In the genomic region with DNA sequence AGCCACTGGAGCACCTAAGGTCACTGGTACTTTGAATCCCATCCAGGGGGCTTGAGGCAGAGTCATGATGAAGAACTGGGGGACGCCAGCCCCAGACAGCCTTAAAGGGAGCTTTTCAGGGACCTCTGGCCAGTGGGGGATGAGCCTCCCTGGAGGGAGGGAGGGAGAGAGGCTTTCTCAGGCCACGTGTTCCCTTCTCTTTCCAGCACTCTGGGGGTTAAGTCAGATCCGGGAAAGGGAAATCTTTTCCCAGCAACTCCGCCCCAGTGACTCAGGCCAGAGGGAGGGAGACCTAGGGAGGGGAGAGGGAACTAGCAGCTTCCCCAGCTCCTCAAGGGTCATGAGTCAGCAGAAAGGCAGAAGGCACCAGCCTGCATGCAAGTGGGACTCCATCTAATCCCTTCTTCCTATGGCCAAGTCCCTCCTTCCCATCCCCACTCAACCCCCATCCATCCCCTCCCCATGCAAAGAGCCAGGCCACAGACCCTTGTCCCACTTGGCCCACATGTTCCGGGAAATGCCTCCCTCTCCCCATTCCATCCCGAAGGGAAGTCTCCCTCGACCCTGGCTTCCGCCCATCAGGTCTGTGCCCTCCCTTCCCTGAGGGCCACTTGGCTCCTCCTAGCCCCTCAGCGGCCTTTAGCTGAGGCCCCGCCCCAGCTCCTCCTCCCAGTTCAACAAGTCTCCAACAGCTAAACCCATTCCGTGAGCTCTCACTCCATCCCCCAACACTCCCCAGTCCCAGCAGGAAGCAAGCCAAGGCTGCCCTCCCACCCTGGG, we compare ENCODE assay signal across 1 cellular context.
A peak's percentile ranks its signal among the peaks of the same experiment; 100 is the strongest.
TF ChIP-seq lines count a peak whose summit lies in the region.

No MANE protein-coding gene starts in this region.

TF ChIP-seq in HepG2, 621 proteins besides CTCF, POLR2A, EP300 and RAD21 (continued from another document and continues in another):
- no peak for TF ChIP-seq THYN1 (CRISPR knock-in tag; IDR thresholded peaks at IDR 0.05; ENCODE audit: borderline replicate concordance, low read depth)
- no peak for TF ChIP-seq ZBTB38 (CRISPR knock-in tag; IDR thresholded peaks at IDR 0.05)
- no peak for TF ChIP-seq ZNF136 (CRISPR knock-in tag; IDR thresholded peaks at IDR 0.05; ENCODE audit: low read depth)
- peak; percentile 89 for TF ChIP-seq TAF1 (CRISPR knock-in tag; IDR thresholded peaks at IDR 0.05)
- TF ChIP-seq, protein P1, sequence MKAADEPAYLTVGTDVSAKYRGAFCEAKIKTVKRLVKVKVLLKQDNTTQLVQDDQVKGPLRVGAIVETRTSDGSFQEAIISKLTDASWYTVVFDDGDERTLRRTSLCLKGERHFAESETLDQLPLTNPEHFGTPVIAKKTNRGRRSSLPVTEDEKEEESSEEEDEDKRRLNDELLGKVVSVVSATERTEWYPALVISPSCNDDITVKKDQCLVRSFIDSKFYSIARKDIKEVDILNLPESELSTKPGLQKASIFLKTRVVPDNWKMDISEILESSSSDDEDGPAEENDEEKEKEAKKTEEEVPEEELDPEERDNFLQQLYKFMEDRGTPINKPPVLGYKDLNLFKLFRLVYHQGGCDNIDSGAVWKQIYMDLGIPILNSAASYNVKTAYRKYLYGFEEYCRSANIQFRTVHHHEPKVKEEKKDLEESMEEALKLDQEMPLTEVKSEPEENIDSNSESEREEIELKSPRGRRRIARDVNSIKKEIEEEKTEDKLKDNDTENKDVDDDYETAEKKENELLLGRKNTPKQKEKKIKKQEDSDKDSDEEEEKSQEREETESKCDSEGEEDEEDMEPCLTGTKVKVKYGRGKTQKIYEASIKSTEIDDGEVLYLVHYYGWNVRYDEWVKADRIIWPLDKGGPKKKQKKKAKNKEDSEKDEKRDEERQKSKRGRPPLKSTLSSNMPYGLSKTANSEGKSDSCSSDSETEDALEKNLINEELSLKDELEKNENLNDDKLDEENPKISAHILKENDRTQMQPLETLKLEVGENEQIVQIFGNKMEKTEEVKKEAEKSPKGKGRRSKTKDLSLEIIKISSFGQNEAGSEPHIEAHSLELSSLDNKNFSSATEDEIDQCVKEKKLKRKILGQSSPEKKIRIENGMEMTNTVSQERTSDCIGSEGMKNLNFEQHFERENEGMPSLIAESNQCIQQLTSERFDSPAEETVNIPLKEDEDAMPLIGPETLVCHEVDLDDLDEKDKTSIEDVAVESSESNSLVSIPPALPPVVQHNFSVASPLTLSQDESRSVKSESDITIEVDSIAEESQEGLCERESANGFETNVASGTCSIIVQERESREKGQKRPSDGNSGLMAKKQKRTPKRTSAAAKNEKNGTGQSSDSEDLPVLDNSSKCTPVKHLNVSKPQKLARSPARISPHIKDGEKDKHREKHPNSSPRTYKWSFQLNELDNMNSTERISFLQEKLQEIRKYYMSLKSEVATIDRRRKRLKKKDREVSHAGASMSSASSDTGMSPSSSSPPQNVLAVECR (CRISPR knock-in tag; IDR thresholded peaks at IDR 0.05; ENCODE audit: borderline replicate concordance) = no peak; the same call in 1 of the 2 replicates
- TF ChIP-seq RFX1 (IDR thresholded peaks at IDR 0.05) = no peak
- TF ChIP-seq, protein P2, sequence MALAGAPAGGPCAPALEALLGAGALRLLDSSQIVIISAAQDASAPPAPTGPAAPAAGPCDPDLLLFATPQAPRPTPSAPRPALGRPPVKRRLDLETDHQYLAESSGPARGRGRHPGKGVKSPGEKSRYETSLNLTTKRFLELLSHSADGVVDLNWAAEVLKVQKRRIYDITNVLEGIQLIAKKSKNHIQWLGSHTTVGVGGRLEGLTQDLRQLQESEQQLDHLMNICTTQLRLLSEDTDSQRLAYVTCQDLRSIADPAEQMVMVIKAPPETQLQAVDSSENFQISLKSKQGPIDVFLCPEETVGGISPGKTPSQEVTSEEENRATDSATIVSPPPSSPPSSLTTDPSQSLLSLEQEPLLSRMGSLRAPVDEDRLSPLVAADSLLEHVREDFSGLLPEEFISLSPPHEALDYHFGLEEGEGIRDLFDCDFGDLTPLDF (CRISPR knock-in tag; IDR thresholded peaks at IDR 0.05) = no peak
- TF ChIP-seq SIN3A (IDR thresholded peaks at IDR 0.05; ENCODE audit: borderline replicate concordance, low read depth, low read length) = no peak
- no peak for TF ChIP-seq SUZ12 (IDR thresholded peaks at IDR 0.05; ENCODE audit: low read depth, low read length)
- TF ChIP-seq CHD4 (IDR thresholded peaks at IDR 0.05; ENCODE audit: borderline replicate concordance, low read length) = no peak
- TF ChIP-seq TCF7L2 (IDR thresholded peaks at IDR 0.05; ENCODE audit: low read depth, low read length) = no peak
- no peak for TF ChIP-seq ARID2 (CRISPR knock-in tag; IDR thresholded peaks at IDR 0.05; ENCODE audit: borderline replicate concordance)
- no peak; the same call in 1 of the 2 replicates for TF ChIP-seq JDP2 (CRISPR knock-in tag; IDR thresholded peaks at IDR 0.05; ENCODE audit: borderline replicate concordance)
- peak; percentile 55 for TF ChIP-seq ASH2L (IDR thresholded peaks at IDR 0.05; ENCODE audit: insufficient read length, low read depth, low read length)
- no peak for TF ChIP-seq ZNF382 (CRISPR knock-in tag; IDR thresholded peaks at IDR 0.05; ENCODE audit: borderline replicate concordance)
- TF ChIP-seq ATF7 (IDR thresholded peaks at IDR 0.05) = no peak
- TF ChIP-seq ATF7 (CRISPR knock-in tag; IDR thresholded peaks at IDR 0.05) = no peak
- no peak for TF ChIP-seq NFYC (CRISPR knock-in tag; IDR thresholded peaks at IDR 0.05)
- no peak for TF ChIP-seq ZNF749 (CRISPR knock-in tag; IDR thresholded peaks at IDR 0.05; ENCODE audit: borderline replicate concordance)
- no peak for TF ChIP-seq SOX6 (IDR thresholded peaks at IDR 0.05)
- no peak; the same call in 1 of the 2 replicates for TF ChIP-seq SOX6 (CRISPR knock-in tag; IDR thresholded peaks at IDR 0.05)
- TF ChIP-seq, protein P3, sequence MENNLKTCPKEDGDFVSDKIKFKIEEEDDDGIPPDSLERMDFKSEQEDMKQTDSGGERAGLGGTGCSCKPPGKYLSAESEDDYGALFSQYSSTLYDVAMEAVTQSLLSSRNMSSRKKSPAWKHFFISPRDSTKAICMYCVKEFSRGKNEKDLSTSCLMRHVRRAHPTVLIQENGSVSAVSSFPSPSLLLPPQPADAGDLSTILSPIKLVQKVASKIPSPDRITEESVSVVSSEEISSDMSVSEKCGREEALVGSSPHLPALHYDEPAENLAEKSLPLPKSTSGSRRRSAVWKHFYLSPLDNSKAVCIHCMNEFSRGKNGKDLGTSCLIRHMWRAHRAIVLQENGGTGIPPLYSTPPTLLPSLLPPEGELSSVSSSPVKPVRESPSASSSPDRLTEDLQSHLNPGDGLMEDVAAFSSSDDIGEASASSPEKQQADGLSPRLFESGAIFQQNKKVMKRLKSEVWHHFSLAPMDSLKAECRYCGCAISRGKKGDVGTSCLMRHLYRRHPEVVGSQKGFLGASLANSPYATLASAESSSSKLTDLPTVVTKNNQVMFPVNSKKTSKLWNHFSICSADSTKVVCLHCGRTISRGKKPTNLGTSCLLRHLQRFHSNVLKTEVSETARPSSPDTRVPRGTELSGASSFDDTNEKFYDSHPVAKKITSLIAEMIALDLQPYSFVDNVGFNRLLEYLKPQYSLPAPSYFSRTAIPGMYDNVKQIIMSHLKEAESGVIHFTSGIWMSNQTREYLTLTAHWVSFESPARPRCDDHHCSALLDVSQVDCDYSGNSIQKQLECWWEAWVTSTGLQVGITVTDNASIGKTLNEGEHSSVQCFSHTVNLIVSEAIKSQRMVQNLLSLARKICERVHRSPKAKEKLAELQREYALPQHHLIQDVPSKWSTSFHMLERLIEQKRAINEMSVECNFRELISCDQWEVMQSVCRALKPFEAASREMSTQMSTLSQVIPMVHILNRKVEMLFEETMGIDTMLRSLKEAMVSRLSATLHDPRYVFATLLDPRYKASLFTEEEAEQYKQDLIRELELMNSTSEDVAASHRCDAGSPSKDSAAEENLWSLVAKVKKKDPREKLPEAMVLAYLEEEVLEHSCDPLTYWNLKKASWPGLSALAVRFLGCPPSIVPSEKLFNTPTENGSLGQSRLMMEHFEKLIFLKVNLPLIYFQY (CRISPR knock-in tag; IDR thresholded peaks at IDR 0.05; ENCODE audit: borderline replicate concordance) = no peak
- TF ChIP-seq XBP1 (CRISPR knock-in tag; IDR thresholded peaks at IDR 0.05) = no peak
- 0 out of 2 replicates have a peak, but pooled peaks have one; percentile 53 for TF ChIP-seq PCBP1 (IDR thresholded peaks at IDR 0.05; ENCODE audit: borderline replicate concordance, low read depth, low read length)
- TF ChIP-seq, protein P4, sequence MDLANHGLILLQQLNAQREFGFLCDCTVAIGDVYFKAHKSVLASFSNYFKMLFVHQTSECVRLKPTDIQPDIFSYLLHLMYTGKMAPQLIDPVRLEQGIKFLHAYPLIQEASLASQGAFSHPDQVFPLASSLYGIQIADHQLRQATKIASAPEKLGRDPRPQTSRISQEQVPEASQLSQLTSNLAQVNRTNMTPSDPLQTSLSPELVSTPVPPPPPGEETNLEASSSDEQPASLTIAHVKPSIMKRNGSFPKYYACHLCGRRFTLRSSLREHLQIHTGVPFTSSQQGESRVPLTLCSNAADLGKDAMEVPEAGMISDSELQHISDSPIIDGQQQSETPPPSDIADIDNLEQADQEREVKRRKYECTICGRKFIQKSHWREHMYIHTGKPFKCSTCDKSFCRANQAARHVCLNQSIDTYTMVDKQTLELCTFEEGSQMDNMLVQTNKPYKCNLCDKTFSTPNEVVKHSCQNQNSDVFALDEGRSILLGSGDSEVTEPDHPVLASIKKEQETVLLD (CRISPR knock-in tag; IDR thresholded peaks at IDR 0.05; ENCODE audit: low read depth) = no peak
- TF ChIP-seq HDAC1 (CRISPR knock-in tag; IDR thresholded peaks at IDR 0.05) = peak; percentile 70
- TF ChIP-seq ZNF563 (CRISPR knock-in tag; IDR thresholded peaks at IDR 0.05) = no peak
- no peak for TF ChIP-seq ZKSCAN1 (IDR thresholded peaks at IDR 0.05; ENCODE audit: low read length)
- no peak; the same call in 1 of the 2 replicates for TF ChIP-seq FIP1L1 (IDR thresholded peaks at IDR 0.05; ENCODE audit: borderline replicate concordance, insufficient read depth, low read depth, low read length)
- peak; percentile 94 for TF ChIP-seq FOSL2 (CRISPR knock-in tag; IDR thresholded peaks at IDR 0.05)
- no peak for TF ChIP-seq STAG1 (CRISPR knock-in tag; IDR thresholded peaks at IDR 0.05)
- TF ChIP-seq, protein P5, sequence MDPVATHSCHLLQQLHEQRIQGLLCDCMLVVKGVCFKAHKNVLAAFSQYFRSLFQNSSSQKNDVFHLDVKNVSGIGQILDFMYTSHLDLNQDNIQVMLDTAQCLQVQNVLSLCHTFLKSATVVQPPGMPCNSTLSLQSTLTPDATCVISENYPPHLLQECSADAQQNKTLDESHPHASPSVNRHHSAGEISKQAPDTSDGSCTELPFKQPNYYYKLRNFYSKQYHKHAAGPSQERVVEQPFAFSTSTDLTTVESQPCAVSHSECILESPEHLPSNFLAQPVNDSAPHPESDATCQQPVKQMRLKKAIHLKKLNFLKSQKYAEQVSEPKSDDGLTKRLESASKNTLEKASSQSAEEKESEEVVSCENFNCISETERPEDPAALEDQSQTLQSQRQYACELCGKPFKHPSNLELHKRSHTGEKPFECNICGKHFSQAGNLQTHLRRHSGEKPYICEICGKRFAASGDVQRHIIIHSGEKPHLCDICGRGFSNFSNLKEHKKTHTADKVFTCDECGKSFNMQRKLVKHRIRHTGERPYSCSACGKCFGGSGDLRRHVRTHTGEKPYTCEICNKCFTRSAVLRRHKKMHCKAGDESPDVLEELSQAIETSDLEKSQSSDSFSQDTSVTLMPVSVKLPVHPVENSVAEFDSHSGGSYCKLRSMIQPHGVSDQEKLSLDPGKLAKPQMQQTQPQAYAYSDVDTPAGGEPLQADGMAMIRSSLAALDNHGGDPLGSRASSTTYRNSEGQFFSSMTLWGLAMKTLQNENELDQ (CRISPR knock-in tag; IDR thresholded peaks at IDR 0.05; ENCODE audit: borderline replicate concordance) = no peak
- TF ChIP-seq ZNF329 (CRISPR knock-in tag; IDR thresholded peaks at IDR 0.05; ENCODE audit: low read depth) = no peak
- 0 out of 2 replicates have a peak, but pooled peaks have one; percentile 7 for TF ChIP-seq CBX5 (CRISPR knock-in tag; IDR thresholded peaks at IDR 0.05; ENCODE audit: borderline replicate concordance)
- TF ChIP-seq, protein P6, sequence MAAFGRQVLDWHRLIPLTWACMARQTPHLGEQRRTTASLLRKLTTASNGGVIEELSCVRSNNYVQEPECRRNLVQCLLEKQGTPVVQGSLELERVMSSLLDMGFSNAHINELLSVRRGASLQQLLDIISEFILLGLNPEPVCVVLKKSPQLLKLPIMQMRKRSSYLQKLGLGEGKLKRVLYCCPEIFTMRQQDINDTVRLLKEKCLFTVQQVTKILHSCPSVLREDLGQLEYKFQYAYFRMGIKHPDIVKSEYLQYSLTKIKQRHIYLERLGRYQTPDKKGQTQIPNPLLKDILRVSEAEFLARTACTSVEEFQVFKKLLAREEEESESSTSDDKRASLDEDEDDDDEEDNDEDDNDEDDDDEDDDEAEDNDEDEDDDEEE (CRISPR knock-in tag; IDR thresholded peaks at IDR 0.05) = no peak
- no peak for TF ChIP-seq SAFB2 (CRISPR knock-in tag; IDR thresholded peaks at IDR 0.05; ENCODE audit: borderline replicate concordance, low read depth)
- no peak for TF ChIP-seq ZC3H13 (CRISPR knock-in tag; IDR thresholded peaks at IDR 0.05)
- TF ChIP-seq SIN3B (IDR thresholded peaks at IDR 0.05; ENCODE audit: low read length) = no peak
- TF ChIP-seq, protein P7, sequence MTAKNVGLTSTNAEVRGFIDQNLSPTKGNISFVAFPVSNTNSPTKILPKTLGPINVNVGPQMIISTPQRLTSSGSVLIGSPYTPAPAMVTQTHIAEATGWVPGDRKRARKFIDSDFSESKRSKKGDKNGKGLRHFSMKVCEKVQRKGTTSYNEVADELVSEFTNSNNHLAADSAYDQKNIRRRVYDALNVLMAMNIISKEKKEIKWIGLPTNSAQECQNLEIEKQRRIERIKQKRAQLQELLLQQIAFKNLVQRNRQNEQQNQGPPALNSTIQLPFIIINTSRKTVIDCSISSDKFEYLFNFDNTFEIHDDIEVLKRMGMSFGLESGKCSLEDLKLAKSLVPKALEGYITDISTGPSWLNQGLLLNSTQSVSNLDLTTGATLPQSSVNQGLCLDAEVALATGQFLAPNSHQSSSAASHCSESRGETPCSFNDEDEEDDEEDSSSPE (CRISPR knock-in tag; IDR thresholded peaks at IDR 0.05) = no peak
- peak; percentile 87; the same call in 1 of the 2 replicates for TF ChIP-seq MYC (CRISPR knock-in tag; IDR thresholded peaks at IDR 0.05; ENCODE audit: borderline replicate concordance)
- no peak for TF ChIP-seq HNF4A (CRISPR knock-in tag; IDR thresholded peaks at IDR 0.05)
- no peak; the same call in 1 of the 2 replicates for TF ChIP-seq ZMYM4 (CRISPR knock-in tag; IDR thresholded peaks at IDR 0.05)
- TF ChIP-seq NR2F6 (IDR thresholded peaks at IDR 0.05) = peak; percentile 5; the same call in 1 of the 2 replicates
- TF ChIP-seq NR2F6 (CRISPR knock-in tag; IDR thresholded peaks at IDR 0.05) = no peak; the same call in 1 of the 2 replicates
- no peak for TF ChIP-seq ATF7-NPFF (CRISPR knock-in tag; IDR thresholded peaks at IDR 0.05; ENCODE audit: low read depth)
- TF ChIP-seq FOXK2 (IDR thresholded peaks at IDR 0.05) = no peak
- TF ChIP-seq ZIK1 (CRISPR knock-in tag; IDR thresholded peaks at IDR 0.05; ENCODE audit: borderline replicate concordance, low read depth) = no peak; the same call in 1 of the 2 replicates
- TF ChIP-seq, protein P8, sequence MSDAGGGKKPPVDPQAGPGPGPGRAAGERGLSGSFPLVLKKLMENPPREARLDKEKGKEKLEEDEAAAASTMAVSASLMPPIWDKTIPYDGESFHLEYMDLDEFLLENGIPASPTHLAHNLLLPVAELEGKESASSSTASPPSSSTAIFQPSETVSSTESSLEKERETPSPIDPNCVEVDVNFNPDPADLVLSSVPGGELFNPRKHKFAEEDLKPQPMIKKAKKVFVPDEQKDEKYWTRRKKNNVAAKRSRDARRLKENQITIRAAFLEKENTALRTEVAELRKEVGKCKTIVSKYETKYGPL (CRISPR knock-in tag; IDR thresholded peaks at IDR 0.05) = no peak
- no peak for TF ChIP-seq REXO4 (CRISPR knock-in tag; IDR thresholded peaks at IDR 0.05; ENCODE audit: borderline replicate concordance)
- no peak; the same call in none of the 2 replicates for TF ChIP-seq SALL1 (CRISPR knock-in tag; IDR thresholded peaks at IDR 0.05)
- peak; percentile 29 for TF ChIP-seq YY1 (IDR thresholded peaks at IDR 0.05; ENCODE audit: insufficient read depth, insufficient replicate concordance, low read depth, low read length)
